ENCODE assay signal across 9 cellular contexts in the genomic region with DNA sequence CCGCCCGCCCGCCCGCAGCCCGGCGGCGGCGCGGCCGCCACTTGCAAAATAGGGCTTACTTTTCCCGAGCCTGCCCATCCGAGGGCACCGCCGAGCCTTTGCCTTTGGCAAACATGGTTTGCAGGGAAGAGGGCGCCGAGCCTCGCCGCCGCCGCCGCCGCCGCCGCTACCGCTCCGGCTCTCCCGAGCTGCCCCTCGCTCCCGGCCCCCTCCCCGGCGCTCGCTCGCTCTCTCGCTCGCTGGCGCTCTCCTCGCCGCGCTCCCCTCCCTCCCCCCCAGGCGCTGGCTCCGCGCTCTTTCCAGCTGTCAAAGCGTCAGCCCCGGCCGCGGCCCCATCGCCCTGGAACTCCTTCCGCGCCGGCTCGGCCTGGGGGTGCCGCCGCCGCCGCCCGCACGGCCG. TPM values are rescaled to one million over a fixed set of nuclear protein-coding genes. Genes with fewer than 3 reads are reported as not detected.
DNase-seq lines count a peak whose midpoint lies in the region; ATAC-seq and TF ChIP-seq lines count a peak whose summit lies in the region.
"Had no signal": no experiment of that assay in that cellular context is flagged by ENCODE, and none has a peak within 500 bp of the region (broad histone marks: within the 10 kb centered on the region; RNA-seq: fewer than 3 reads in every experiment).

No MANE protein-coding gene starts in this region.

- H3K36me3 ChIP-seq in BLaER1 = peaks cover 26% of the 10 kb centered on the region
- H3K36me3 ChIP-seq in neuron (ENCODE audit: insufficient read depth, low read length) = peaks cover 35% of the 10 kb centered on the region

- H3K4me3 ChIP-seq in BLaER1 (peak overlapping the region; percentile 86), choroid plexus epithelial cell (ENCODE audit: low read depth, low read length) (peak overlapping the region; percentile 77), neuron (ENCODE audit: low read length) (peak overlapping the region; percentile 97)

- peak overlapping the region; percentile 46; the same call in 1 of the 2 replicates for H3K27ac ChIP-seq in BLaER1

- TF ChIP-seq CTCF in choroid plexus epithelial cell (conservative IDR thresholded peaks at IDR 0.05; ENCODE audit: low read depth, low read length) = no peak

- peaks cover 45% of the 10 kb centered on the region for H4K20me1 ChIP-seq in BLaER1

- no peak overlapping the region for H3K4me2 ChIP-seq in BLaER1

- peak; percentile 23 for ATAC-seq in HG03064 (IDR thresholded peaks at IDR 0.05; ENCODE audit: low read depth, unreplicated experiment)
- ATAC-seq in HG03469 (IDR thresholded peaks at IDR 0.05; ENCODE audit: unreplicated experiment) = no peak

- H3K27me3 ChIP-seq in BLaER1 = no peaks in the 10 kb centered on the region
- H3K27me3 ChIP-seq in neuron (ENCODE audit: insufficient read depth, low read length) = no peaks in the 10 kb centered on the region

- H3K9ac ChIP-seq in BLaER1 = peak overlapping the region; percentile 84

- no peaks in the 10 kb centered on the region for H3K9me3 ChIP-seq in BLaER1
- no peaks in the 10 kb centered on the region for H3K9me3 ChIP-seq in neuron (ENCODE audit: low read length)

- DNase-seq in choroid plexus epithelial cell (ENCODE audit: low read depth) (no peak), dermis blood vessel endothelial cell (no peak), HK-2 (ENCODE audit: unreplicated experiment) (no peak)
- DNase-seq in stimulated activated naive CD4-positive, alpha-beta T cell (lab: John Stamatoyannopoulos, UW) = no peak
- DNase-seq: cortex of kidney had no signal

- H3K4me1 ChIP-seq in BLaER1 = peaks cover 64% of the 10 kb centered on the region
- H3K4me1 ChIP-seq in neuron (ENCODE audit: insufficient read depth, low read length) = peaks cover 49% of the 10 kb centered on the region

- no peak overlapping the region for H2AFZ ChIP-seq in neuron (ENCODE audit: low read depth, low read length)

RNA-seq across cellular contexts. Expression of gene SSBP3, which starts 0.3 kb away (rescaled TPM):
- total RNA-seq in dermis blood vessel endothelial cell = 6.6 and 9.6 TPM in 2 replicates
